Comparison of ENCODE assay signal across 9 cellular contexts in the genomic region with DNA sequence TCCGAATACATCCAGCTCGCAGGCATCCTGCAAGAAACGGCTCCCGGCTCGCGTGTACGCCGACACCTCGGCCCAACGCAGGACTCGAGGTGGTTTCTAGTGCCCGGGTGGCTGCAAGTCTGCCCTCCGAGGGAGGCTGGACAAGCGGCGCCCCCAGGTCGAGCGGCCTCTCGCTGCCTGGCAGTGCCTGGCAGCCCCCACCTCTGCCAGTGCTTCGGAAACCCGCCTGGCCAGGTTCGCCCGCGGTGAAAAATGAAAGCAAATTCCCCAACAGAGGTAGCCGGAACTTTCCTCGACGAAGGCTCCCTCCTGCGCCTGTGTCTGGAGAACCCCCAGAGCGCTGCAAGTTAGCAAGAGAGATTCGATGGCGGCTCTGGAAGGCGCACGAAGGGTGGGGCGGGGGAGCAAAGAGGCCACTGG. TPM values are rescaled to one million over a fixed set of nuclear protein-coding genes. Genes with fewer than 3 reads are reported as not detected.
DNase-seq lines count a peak whose midpoint lies in the region; ATAC-seq and TF ChIP-seq lines count a peak whose summit lies in the region.
"Had no signal": no experiment of that assay in that cellular context is flagged by ENCODE, and none has a peak within 500 bp of the region (broad histone marks: within the 10 kb centered on the region; RNA-seq: fewer than 3 reads in every experiment).

No MANE protein-coding gene starts in this region.

- in situ Hi-C loops in gastrocnemius medialis (cut with MboI; ENCODE audit: low sequenced_read_pairs in 4 of 4), result no loop called here

- peak overlapping the region in 2 of 4 donors; percentile 85 to 92 for H3K27ac ChIP-seq in gastrocnemius medialis

- H3K4me1 Mint-ChIP-seq in activated naive CD8-positive, alpha-beta T cell treated with anti-CD3 and anti-CD28 coated beads, Interleukin-2, amount 10 ng/mL, durations not matched to agents 7 days and 5 days, result peaks cover 13% of the 10 kb centered on the region
- peaks cover 31 to 38% of the 10 kb centered on the region in 2 donors for H3K4me1 Mint-ChIP-seq in immature natural killer cell

- H3K4me3 ChIP-seq in gastrocnemius medialis, result peak overlapping the region; percentile 80 to 100 (median 82)

- H3K9me3 Mint-ChIP-seq in activated naive CD8-positive, alpha-beta T cell treated with anti-CD3 and anti-CD28 coated beads, Interleukin-2, amount 10 ng/mL, durations not matched to agents 7 days and 5 days, result no peaks in the 10 kb centered on the region
- peaks cover 0 to 2% (median 0%) of the 10 kb centered on the region in 6 donors for H3K9me3 Mint-ChIP-seq in immature natural killer cell

- H3K27me3 Mint-ChIP-seq in activated naive CD8-positive, alpha-beta T cell treated with anti-CD3 and anti-CD28 coated beads, Interleukin-2, amount 10 ng/mL, durations not matched to agents 7 days and 5 days, result peaks cover 78% of the 10 kb centered on the region
- peaks cover 20 to 41% (median 39%) of the 10 kb centered on the region in 3 donors for H3K27me3 Mint-ChIP-seq in immature natural killer cell (ENCODE audit: low read depth in 3 of 3)

- intact Hi-C loops in gastrocnemius medialis (cut with DNase I; ENCODE audit: low total_unique reads), result loop anchor here (10.0 kb wide), 1 partner anchor 1147 kb away; no protein-coding TSS in a partner anchor

- ATAC-seq in activated naive CD8-positive, alpha-beta T cell treated with anti-CD3 and anti-CD28 coated beads, Interleukin-2, amount 10 ng/mL, durations not matched to agents 7 days and 5 days (ENCODE audit: low read depth), result no peak
- ATAC-seq in gastrocnemius medialis (no peak), GM21360 (IDR thresholded peaks at IDR 0.05; ENCODE audit: unreplicated experiment) (no peak), GM21737 (IDR thresholded peaks at IDR 0.05; ENCODE audit: unreplicated experiment) (no peak), GM21423 (IDR thresholded peaks at IDR 0.05; ENCODE audit: unreplicated experiment) (no peak)

- TF ChIP-seq CTCF in gastrocnemius medialis (IDR thresholded peaks at IDR 0.05 in 4 of 5, conservative IDR thresholded peaks at IDR 0.05 in 1 of 5), result no peak

- no peaks in the 10 kb centered on the region for H3K36me3 ChIP-seq in gastrocnemius medialis

- peaks cover 2% of the 10 kb centered on the region for H3K36me3 Mint-ChIP-seq in activated naive CD8-positive, alpha-beta T cell treated with anti-CD3 and anti-CD28 coated beads, Interleukin-2, amount 10 ng/mL, durations not matched to agents 7 days and 5 days
- peaks cover 0 to 2% (median 0%) of the 10 kb centered on the region in 3 donors for H3K36me3 Mint-ChIP-seq in immature natural killer cell

- H3K4me3 Mint-ChIP-seq in activated naive CD8-positive, alpha-beta T cell treated with anti-CD3 and anti-CD28 coated beads, Interleukin-2, amount 10 ng/mL, durations not matched to agents 7 days and 5 days, result peak overlapping the region; percentile 38
- H3K4me3 Mint-ChIP-seq in immature natural killer cell, result peak overlapping the region; percentile 68 to 74 (median 73)

- TF ChIP-seq POLR2A in gastrocnemius medialis (IDR thresholded peaks at IDR 0.05), result no peak

- H3K27ac Mint-ChIP-seq in activated naive CD8-positive, alpha-beta T cell treated with anti-CD3 and anti-CD28 coated beads, Interleukin-2, amount 10 ng/mL, durations not matched to agents 7 days and 5 days, result no peak overlapping the region
- H3K27ac Mint-ChIP-seq in immature natural killer cell, result no peak overlapping the region

- CTCF ChIA-PET in HEK293T (lab: Yijun Ruan, JAX), result interaction anchor here (0.7 to 1.2 kb wide), 2 partner anchors 11 to 855 kb away, joined by 3 read pairs; no protein-coding TSS in a partner anchor

- H3K27me3 ChIP-seq in gastrocnemius medialis, result peaks cover 0 to 38% (median 36%) of the 10 kb centered on the region in 3 donors

- POLR2A ChIA-PET in HEK293T (lab: Yijun Ruan, JAX), result interaction anchor here (0.9 to 5.0 kb wide), 6 partner anchors 12 to 204 kb away, joined by 3 to 21 read pairs (median 3); no protein-coding TSS in a partner anchor
- POLR2A ChIA-PET in activated naive CD8-positive, alpha-beta T cell treated with anti-CD3 and anti-CD28 coated beads, Interleukin-2, amount 10 ng/mL, durations not matched to agents 7 days and 5 days (lab: Charles Lee), result no interaction called here

- DNase-seq in HEK293T (ENCODE audit: extremely low spot score) (no peak), immature natural killer cell (no peak), gastrocnemius medialis (no peak), NCI-H446 treated with DMSO at 0.1 percent for 48 hours (lab: John Stamatoyannopoulos, UW) (no peak)
- no peak for DNase-seq in activated naive CD8-positive, alpha-beta T cell treated with anti-CD3 and anti-CD28 coated beads, Interleukin-2, amount 10 ng/mL, durations not matched to agents 7 days and 5 days
- DNase-seq: activated CD4-positive, CD25-positive, alpha-beta regulatory T cell had no signal

- H3K9me3 ChIP-seq in gastrocnemius medialis, result no peaks in the 10 kb centered on the region

- peaks cover 4 to 20% of the 10 kb centered on the region in 2 donors for H3K4me1 ChIP-seq in gastrocnemius medialis

TF ChIP-seq in HEK293T, 16 proteins besides CTCF, POLR2A, EP300 and RAD21:
- TF ChIP-seq HDGF (IDR thresholded peaks at IDR 0.05; ENCODE audit: borderline replicate concordance) (peak; percentile 21; the same call in 1 of the 2 replicates), PKNOX1 (IDR thresholded peaks at IDR 0.05) (no peak)
TF ChIP-seq in HEK293T: peak in this region for 1.

RNA-seq across cellular contexts. Expression of gene ZNF503, which starts 5.7 kb away (rescaled TPM):
- under 1 TPM; 0.23 to 0.42 TPM for total RNA-seq in activated naive CD8-positive, alpha-beta T cell treated with anti-CD3 and anti-CD28 coated beads, Interleukin-2, amount 10 ng/mL, durations not matched to agents 7 days and 5 days
- under 1 TPM; 0.05 to 0.09 (median 0.07) TPM for polyA plus RNA-seq in immature natural killer cell
- 1 to 10 TPM; 1.7 to 2.0 (median 1.8) TPM for total RNA-seq in gastrocnemius medialis

RNA-seq across cellular contexts. Expression of gene LRMDA, which starts 24.1 kb away (rescaled TPM):
- total RNA-seq in activated naive CD8-positive, alpha-beta T cell treated with anti-CD3 and anti-CD28 coated beads, Interleukin-2, amount 10 ng/mL, durations not matched to agents 7 days and 5 days, result not detected
- polyA plus RNA-seq in immature natural killer cell, result 10 to 100 TPM in 1 of 3 donors, 1 to 10 TPM in 2; 1.7 to 14.2 (median 2.3) TPM
- 1 to 10 TPM in 3 of 4 donors, under 1 TPM in 1; 0.80 to 4.5 (median 1.4) TPM for total RNA-seq in gastrocnemius medialis
